ENCODE assay signal across 26 cellular contexts in the genomic region with DNA sequence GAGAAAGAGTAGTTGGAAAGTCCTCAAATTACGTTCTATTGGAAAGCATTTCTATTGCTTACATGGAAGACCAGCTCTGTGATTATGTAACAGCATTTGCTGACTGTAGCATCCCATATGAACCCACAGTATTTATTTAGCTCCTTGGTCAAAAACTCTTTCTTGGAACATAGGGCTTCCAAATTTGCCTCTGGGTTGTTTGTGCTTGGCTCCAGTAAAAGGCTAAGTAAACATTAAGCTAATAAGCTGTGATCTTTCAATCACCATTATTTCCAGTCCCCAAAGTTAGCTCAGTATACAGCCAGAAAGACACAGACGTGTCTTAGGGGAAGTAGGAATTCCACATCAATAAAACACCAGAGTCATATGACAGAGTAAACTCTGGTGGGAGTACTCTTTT.
"Had no signal": no experiment of that assay in that cellular context is flagged by ENCODE, and none has a peak within 500 bp of the region (broad histone marks: within the 10 kb centered on the region; RNA-seq: fewer than 3 reads in every experiment).

No MANE protein-coding gene starts in this region.

- H3K27ac ChIP-seq: neural progenitor cell, ovary, parathyroid adenoma, psoas muscle, right lobe of liver, sigmoid colon, stomach, thoracic aorta, thyroid gland, tibial nerve, upper lobe of left lung, vagina had no signal

- H3K36me3 ChIP-seq: neural progenitor cell, ovary, right lobe of liver, sigmoid colon, stomach, thoracic aorta, thyroid gland, tibial nerve, upper lobe of left lung, vagina had no signal

- H3K79me2 ChIP-seq: parathyroid adenoma had no signal

- H2AFZ ChIP-seq: neural progenitor cell, parathyroid adenoma had no signal

- H3K9ac ChIP-seq: neural progenitor cell, parathyroid adenoma had no signal

- H3K27me3 ChIP-seq: neural progenitor cell, ovary, right lobe of liver, sigmoid colon, stomach, thyroid gland, tibial nerve, upper lobe of left lung, vagina had no signal

- ATAC-seq: natural killer cell; psoas muscle; right cardiac atrium; right lobe of liver; stimulated activated effector memory CD8-positive, alpha-beta T cell treated with anti-CD3 and anti-CD28 coated beads, Interleukin-12 subunit alpha, Interleukin-12 subunit beta, amount 100 ng/mL, for 72 hours; stimulated activated naive B cell treated with anti-CD40 and anti-IgM and Interleukin-4, amounts not matched to agents 10 μg/mL and 1 μg/mL and 100 μg/mL, for 72 hours had no signal

- H3K4me2 ChIP-seq: neural progenitor cell had no signal

- DNase-seq: natural killer cell; occipital lobe; ovary; posterior cingulate gyrus; psoas muscle; right cardiac atrium; right lobe of liver; sigmoid colon; small intestine; stimulated activated CD4-positive, alpha-beta T cell treated with anti-CD3 and anti-CD28 coated beads, Interleukin-15, amount 100 ng/mL, for 24 hours; stimulated activated CD4-positive, alpha-beta T cell treated with anti-CD3 and anti-CD28 coated beads, Interleukin-2, amount 100 ng/mL, for 24 hours; stimulated activated CD4-positive, alpha-beta T cell treated with anti-CD3 and anti-CD28 coated beads, Interleukin-2, amount 100 ng/mL, for 48 hours; stimulated activated CD4-positive, alpha-beta T cell treated with anti-CD3 and anti-CD28 coated beads, Interleukin-4, amount 100 ng/mL, for 24 hours; stimulated activated naive B cell treated with anti-CD40 and anti-IgM and Interleukin-4, amounts not matched to agents 10 μg/mL and 1 μg/mL and 100 μg/mL, for 72 hours; stimulated activated naive CD4-positive, alpha-beta T cell treated with Interleukin-2 at 50 U/mL for 16 hours; stomach; substantia nigra; thyroid gland; trophoblast cell; upper lobe of left lung had no signal

- H3K9me3 ChIP-seq: ovary, psoas muscle, right lobe of liver, sigmoid colon, stomach, thoracic aorta, thyroid gland, tibial nerve, upper lobe of left lung, vagina had no signal

- H3K4me1 ChIP-seq: neural progenitor cell, parathyroid adenoma, psoas muscle, right lobe of liver, stomach, thyroid gland, tibial nerve, upper lobe of left lung, vagina had no signal

- H3K4me3 ChIP-seq: neural progenitor cell, ovary, psoas muscle, right lobe of liver, sigmoid colon, stomach, thoracic aorta, thyroid gland, tibial nerve, upper lobe of left lung, vagina had no signal
